ENCODE assay signal across 12 cellular contexts in genomic region chr14:53295372-53295771, GRCh38.
"Had no signal": no experiment of that assay in that cellular context is flagged by ENCODE, and none has a peak within 500 bp of the region (broad histone marks: within the 10 kb centered on the region; RNA-seq: fewer than 3 reads in every experiment).

No MANE protein-coding gene starts in this region.

- H3K27ac ChIP-seq: coronary artery, dorsolateral prefrontal cortex, esophagus muscularis mucosa, gastrocnemius medialis, heart right ventricle, left lung, lower lobe of right lung had no signal

- H3K27me3 ChIP-seq: dorsolateral prefrontal cortex, esophagus muscularis mucosa, gastrocnemius medialis, heart right ventricle, left lung had no signal

- FAIRE-seq: colon had no signal

- H3K4me1 ChIP-seq: esophagus muscularis mucosa, gastrocnemius medialis, heart right ventricle, left lung, lower lobe of right lung had no signal

- DNase-seq: effector memory CD4-positive, alpha-beta T cell; gastrocnemius medialis; glutamatergic neuron; left cardiac atrium; left lung; left ventricle myocardium superior; lower lobe of right lung had no signal

- H3K36me3 ChIP-seq: esophagus muscularis mucosa, gastrocnemius medialis, heart right ventricle, left lung, lower lobe of right lung had no signal

- H3K9me3 ChIP-seq: esophagus muscularis mucosa, gastrocnemius medialis, heart right ventricle, left lung, lower lobe of right lung had no signal

- H3K4me3 ChIP-seq: coronary artery, esophagus muscularis mucosa, gastrocnemius medialis, heart right ventricle, left lung, lower lobe of right lung had no signal

- ATAC-seq: gastrocnemius medialis, left ventricle myocardium superior had no signal
